Comparison of ENCODE assay signal across 30 cellular contexts in genomic region chr3:53530205-53530604, GRCh38. TPM values are rescaled to one million over a fixed set of nuclear protein-coding genes. Genes with fewer than 3 reads are reported as not detected.
"Had no signal": no experiment of that assay in that cellular context is flagged by ENCODE, and none has a peak within 500 bp of the region (broad histone marks: within the 10 kb centered on the region; RNA-seq: fewer than 3 reads in every experiment).

No MANE protein-coding gene starts in this region.

- H3K4me3 ChIP-seq: neural progenitor cell, pancreas, prostate gland, right lobe of liver, sigmoid colon, smooth muscle cell, spleen, suprapubic skin, testis, tibial artery, transverse colon, upper lobe of left lung, vagina had no signal

- H3K4me3 Mint-ChIP-seq: naive B cell; naive thymus-derived CD8-positive, alpha-beta T cell; natural killer cell treated with Interleukin-12 subunit alpha and Interleukin-12 subunit beta and Interleukin-15 and Interleukin-18, amount 100 ng/mL, for 72 hours; neural progenitor cell; stimulated activated memory B cell treated with anti-CD40 and anti-IgM and Interleukin-4, amounts not matched to agents 10 μg/mL and 1 μg/mL and 100 μg/mL, for 72 hours; stimulated activated naive CD8-positive, alpha-beta T cell treated with anti-CD3 and anti-CD28 coated beads, Interleukin-15, amount 100 ng/mL, for 72 hours had no signal

- H3K9ac ChIP-seq: neural progenitor cell had no signal

- DNase-seq: naive B cell; naive thymus-derived CD8-positive, alpha-beta T cell; occipital lobe; pancreas; right cardiac atrium; right lobe of liver; sigmoid colon; spleen; stimulated activated CD4-positive, alpha-beta T cell treated with anti-CD3 and anti-CD28 coated beads, Interleukin-12 subunit alpha, Interleukin-12 subunit beta, amount 100 ng/mL, for 4 hours; stimulated activated CD4-positive, alpha-beta T cell treated with anti-CD3 and anti-CD28 coated beads, Interleukin-1b, Interleukin-23, amount 100 ng/mL, for 48 hours; stimulated activated CD4-positive, alpha-beta T cell treated with anti-CD3 and anti-CD28 coated beads, Interleukin-4, amount 100 ng/mL, for 1 hour; stimulated activated CD4-positive, alpha-beta T cell treated with anti-CD3 and anti-CD28 coated beads, Interleukin-4, amount 100 ng/mL, for 4 hours; stimulated activated CD8-positive, alpha-beta memory T cell treated with anti-CD3 and anti-CD28 coated beads, Interleukin-4, amount 100 ng/mL, for 48 hours; stimulated activated naive CD4-positive, alpha-beta T cell; stimulated activated naive CD8-positive, alpha-beta T cell treated with anti-CD3 and anti-CD28 coated beads, Interleukin-15, amount 100 ng/mL, for 72 hours; stimulated activated naive CD8-positive, alpha-beta T cell treated with anti-CD3 and anti-CD28 coated beads, Interleukin-15, Interleukin-2, amounts not matched to agents 100 U/mL and 50 U/mL, for 24 hours; substantia nigra; testis; tibial artery; transverse colon; upper lobe of left lung had no signal

- H3K4me2 ChIP-seq: neural progenitor cell, smooth muscle cell had no signal

- H3K27ac Mint-ChIP-seq: naive B cell; naive thymus-derived CD8-positive, alpha-beta T cell; natural killer cell treated with Interleukin-12 subunit alpha and Interleukin-12 subunit beta and Interleukin-15 and Interleukin-18, amount 100 ng/mL, for 72 hours; neural progenitor cell; stimulated activated memory B cell treated with anti-CD40 and anti-IgM and Interleukin-4, amounts not matched to agents 10 μg/mL and 1 μg/mL and 100 μg/mL, for 72 hours; stimulated activated naive CD8-positive, alpha-beta T cell treated with anti-CD3 and anti-CD28 coated beads, Interleukin-15, amount 100 ng/mL, for 72 hours had no signal

- FAIRE-seq: pancreas, urothelium cell line had no signal

- H3K36me3 ChIP-seq: neural progenitor cell, pancreas, prostate gland, right lobe of liver, sigmoid colon, spleen, suprapubic skin, tibial artery, transverse colon, upper lobe of left lung, vagina had no signal

- H3K36me3 Mint-ChIP-seq: naive B cell; naive thymus-derived CD8-positive, alpha-beta T cell; natural killer cell treated with Interleukin-12 subunit alpha and Interleukin-12 subunit beta and Interleukin-15 and Interleukin-18, amount 100 ng/mL, for 72 hours; neural progenitor cell; stimulated activated memory B cell treated with anti-CD40 and anti-IgM and Interleukin-4, amounts not matched to agents 10 μg/mL and 1 μg/mL and 100 μg/mL, for 72 hours had no signal

- H2AFZ ChIP-seq: neural progenitor cell had no signal

- H3K27ac ChIP-seq: neural progenitor cell, pancreas, prostate gland, right lobe of liver, sigmoid colon, spleen, suprapubic skin, testis, tibial artery, transverse colon, upper lobe of left lung, vagina had no signal

- H3K9me3 Mint-ChIP-seq: naive B cell; naive thymus-derived CD8-positive, alpha-beta T cell; natural killer cell treated with Interleukin-12 subunit alpha and Interleukin-12 subunit beta and Interleukin-15 and Interleukin-18, amount 100 ng/mL, for 72 hours; neural progenitor cell; stimulated activated memory B cell treated with anti-CD40 and anti-IgM and Interleukin-4, amounts not matched to agents 10 μg/mL and 1 μg/mL and 100 μg/mL, for 72 hours; stimulated activated naive CD8-positive, alpha-beta T cell treated with anti-CD3 and anti-CD28 coated beads, Interleukin-15, amount 100 ng/mL, for 72 hours had no signal

- H3K4me1 ChIP-seq: neural progenitor cell, pancreas, right lobe of liver, upper lobe of left lung, vagina had no signal

- H3K4me1 Mint-ChIP-seq: naive B cell; naive thymus-derived CD8-positive, alpha-beta T cell; neural progenitor cell; stimulated activated memory B cell treated with anti-CD40 and anti-IgM and Interleukin-4, amounts not matched to agents 10 μg/mL and 1 μg/mL and 100 μg/mL, for 72 hours; stimulated activated naive CD8-positive, alpha-beta T cell treated with anti-CD3 and anti-CD28 coated beads, Interleukin-15, amount 100 ng/mL, for 72 hours had no signal

- H3K27me3 ChIP-seq: neural progenitor cell, pancreas, right lobe of liver, sigmoid colon, suprapubic skin, testis, tibial artery, transverse colon, upper lobe of left lung, vagina had no signal

- H3K9me3 ChIP-seq: pancreas, prostate gland, right lobe of liver, sigmoid colon, spleen, suprapubic skin, testis, tibial artery, transverse colon, upper lobe of left lung, vagina had no signal

RNA-seq across cellular contexts. Expression of gene CACNA1D, which starts 35.8 kb away (rescaled TPM):
- total RNA-seq: naive thymus-derived CD8-positive, alpha-beta T cell; pulmonary artery endothelial cell had no signal
- polyA plus RNA-seq: naive thymus-derived CD8-positive, alpha-beta T cell had no signal
